32 cellular contexts compared by ENCODE assay signal in genomic region chr13:53260594-53260993, GRCh38.
"Had no signal": no experiment of that assay in that cellular context is flagged by ENCODE, and none has a peak within 500 bp of the region (broad histone marks: within the 10 kb centered on the region; RNA-seq: fewer than 3 reads in every experiment).

No MANE protein-coding gene starts in this region.

- DNase-seq: Karpas-422, Kasumi-1, MG63, MM.1S, MV-4-11, NCI-H1048, NCI-H1092, NCI-H1092 treated with DMSO at 0.1 percent for 48 hours, NCI-H1105, NCI-H1105 treated with DMSO at 0.1 percent for 48 hours, NCI-H1417, NCI-H1417 treated with DMSO at 0.1 percent for 48 hours, NCI-H1436, NCI-H1436 treated with DMSO at 0.1 percent for 48 hours, NCI-H1694, NCI-H1694 treated with DMSO at 0.1 percent for 48 hours, NCI-H187, NCI-H187 treated with DMSO at 0.1 percent for 48 hours, NCI-H1930, NCI-H2029, NCI-H2029 treated with DMSO at 0.1 percent for 48 hours, NCI-H2081, NCI-H2081 treated with DMSO at 0.1 percent for 48 hours, NCI-H2107, NCI-H2171, NCI-H2171 treated with DMSO at 0.1 percent for 48 hours, NCI-H2227 treated with DMSO at 0.1 percent for 48 hours, NCI-H226, NCI-H345, NCI-H446, NCI-H446 treated with DMSO at 0.1 percent for 48 hours, NCI-H510A had no signal
